In the genomic region with DNA sequence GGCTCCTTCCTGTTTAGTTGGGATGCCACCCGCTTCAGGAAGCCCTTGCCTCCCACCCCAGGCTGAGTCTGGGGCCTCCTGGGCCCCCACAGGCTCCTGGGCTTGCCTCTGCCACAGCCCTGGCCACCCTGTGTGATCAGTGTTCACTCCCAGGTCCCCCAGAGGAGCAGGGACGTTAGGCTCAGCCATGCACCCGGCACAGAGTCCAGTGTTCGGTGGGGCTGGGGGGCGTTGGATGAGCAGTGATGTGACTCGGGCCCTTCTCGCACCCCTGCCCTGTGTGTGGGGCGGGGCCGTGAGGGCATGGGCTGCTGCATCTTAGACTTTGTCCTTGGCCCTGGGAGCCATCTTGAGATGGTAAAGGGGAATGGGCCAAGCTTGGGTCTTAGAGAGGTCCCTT, we compare ENCODE assay signal across 1 cellular context.
TF ChIP-seq lines count a peak whose summit lies in the region.

No MANE protein-coding gene starts in this region.

TF ChIP-seq in H1, 55 proteins besides CTCF, POLR2A, EP300 and RAD21:
- TF ChIP-seq TAF1 (IDR thresholded peaks at IDR 0.05; ENCODE audit: low read depth, low read length) (no peak), CEBPB (IDR thresholded peaks at IDR 0.05; ENCODE audit: low read depth, low read length) (no peak), SP4 (IDR thresholded peaks at IDR 0.05; ENCODE audit: low read length) (no peak), ASH2L (IDR thresholded peaks at IDR 0.05; ENCODE audit: low read length) (no peak), CHD1 (IDR thresholded peaks at IDR 0.05; ENCODE audit: low read depth, low read length) (no peak), RXRA (IDR thresholded peaks at IDR 0.05; ENCODE audit: insufficient read depth, low read depth, low read length) (no peak), MAFK (IDR thresholded peaks at IDR 0.05; ENCODE audit: low read depth, low read length) (no peak), BCL11A (IDR thresholded peaks at IDR 0.05; ENCODE audit: low read depth in 2 of 2, low read length in 2 of 2) (no peak), EZH2 (IDR thresholded peaks at IDR 0.05; ENCODE audit: low read depth, low read length, severe bottlenecking) (no peak)
- TF ChIP-seq, protein P1, sequence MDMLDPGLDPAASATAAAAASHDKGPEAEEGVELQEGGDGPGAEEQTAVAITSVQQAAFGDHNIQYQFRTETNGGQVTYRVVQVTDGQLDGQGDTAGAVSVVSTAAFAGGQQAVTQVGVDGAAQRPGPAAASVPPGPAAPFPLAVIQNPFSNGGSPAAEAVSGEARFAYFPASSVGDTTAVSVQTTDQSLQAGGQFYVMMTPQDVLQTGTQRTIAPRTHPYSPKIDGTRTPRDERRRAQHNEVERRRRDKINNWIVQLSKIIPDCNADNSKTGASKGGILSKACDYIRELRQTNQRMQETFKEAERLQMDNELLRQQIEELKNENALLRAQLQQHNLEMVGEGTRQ (IDR thresholded peaks at IDR 0.05; ENCODE audit: low read length): no peak
- TF ChIP-seq, protein P2, sequence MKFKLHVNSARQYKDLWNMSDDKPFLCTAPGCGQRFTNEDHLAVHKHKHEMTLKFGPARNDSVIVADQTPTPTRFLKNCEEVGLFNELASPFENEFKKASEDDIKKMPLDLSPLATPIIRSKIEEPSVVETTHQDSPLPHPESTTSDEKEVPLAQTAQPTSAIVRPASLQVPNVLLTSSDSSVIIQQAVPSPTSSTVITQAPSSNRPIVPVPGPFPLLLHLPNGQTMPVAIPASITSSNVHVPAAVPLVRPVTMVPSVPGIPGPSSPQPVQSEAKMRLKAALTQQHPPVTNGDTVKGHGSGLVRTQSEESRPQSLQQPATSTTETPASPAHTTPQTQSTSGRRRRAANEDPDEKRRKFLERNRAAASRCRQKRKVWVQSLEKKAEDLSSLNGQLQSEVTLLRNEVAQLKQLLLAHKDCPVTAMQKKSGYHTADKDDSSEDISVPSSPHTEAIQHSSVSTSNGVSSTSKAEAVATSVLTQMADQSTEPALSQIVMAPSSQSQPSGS (IDR thresholded peaks at IDR 0.05; ENCODE audit: low read length): no peak
